Comparison of ENCODE assay signal across 10 cellular contexts in genomic region chr4:25088342-25088952, GRCh38. TPM values are rescaled to one million over a fixed set of nuclear protein-coding genes. Genes with fewer than 3 reads are reported as not detected.
DNase-seq lines count a peak whose midpoint lies in the region; ATAC-seq, FAIRE-seq and TF ChIP-seq lines count a peak whose summit lies in the region.
"Had no signal": no experiment of that assay in that cellular context is flagged by ENCODE, and none has a peak within 500 bp of the region (broad histone marks: within the 10 kb centered on the region; RNA-seq: fewer than 3 reads in every experiment).

No MANE protein-coding gene starts in this region.

- no peaks in the 10 kb centered on the region for H3K36me3 Mint-ChIP-seq in activated T-helper 2 cell treated with anti-CD3 and anti-CD28 coated beads, Interferon-gamma antibody, Interleukin-2, Interleukin-4, amounts not matched to agents 10 μg/mL and 5 μg/mL and 100 μg/mL, durations not matched to agents 14 hours and 24 hours and 36 hours (ENCODE audit: low read depth)

- H3K4me1 Mint-ChIP-seq in activated T-helper 2 cell treated with anti-CD3 and anti-CD28 coated beads, Interferon-gamma antibody, Interleukin-2, Interleukin-4, amounts not matched to agents 10 μg/mL and 5 μg/mL and 100 μg/mL, durations not matched to agents 14 hours and 24 hours and 36 hours (ENCODE audit: low read depth), result peaks cover 7% of the 10 kb centered on the region

- peak; percentile 76 for DNase-seq in EH (ENCODE audit: low read depth)
- no peak for DNase-seq in activated T-helper 2 cell treated with anti-CD3 and anti-CD28 coated beads, Interferon-gamma antibody, Interleukin-2, Interleukin-4, amounts not matched to agents 10 μg/mL and 5 μg/mL and 100 μg/mL, durations not matched to agents 14 hours and 24 hours and 36 hours (ENCODE audit: low spot score)
- peak; percentile 68 for DNase-seq in mesenteric fat pad (ENCODE audit: low spot score)
- no peak for DNase-seq in HPDE6-E6E7 (ENCODE audit: extremely low spot score)
- DNase-seq in GM12892 (ENCODE audit: insufficient read length), result no peak
- DNase-seq in left lung, result no peak
- DNase-seq in globus pallidus (ENCODE audit: low spot score), result no peak
- DNase-seq: Peyer's patch had no signal

- no peak overlapping the region for H3K4me3 ChIP-seq in left lung

- H3K27ac ChIP-seq in left lung, result no peak overlapping the region
- H3K27ac ChIP-seq: Peyer's patch had no signal

- TF ChIP-seq POLR2A in GM12892 (IDR thresholded peaks at IDR 0.05; ENCODE audit: low read depth, low read length), result no peak

- peaks cover 0 to 7% of the 10 kb centered on the region in 2 donors for H3K9me3 ChIP-seq in left lung
- H3K9me3 ChIP-seq: Peyer's patch had no signal

- intact Hi-C loops in activated T-helper 2 cell treated with anti-CD3 and anti-CD28 coated beads, Interferon-gamma antibody, Interleukin-2, Interleukin-4, amounts not matched to agents 10 μg/mL and 5 μg/mL and 100 μg/mL, durations not matched to agents 14 hours and 24 hours and 36 hours (cut with micrococcal nuclease), result no loop called here
- intact Hi-C loops in left lung (cut with DNase I), result no loop called here

- peak overlapping the region; percentile 15 for H3K4me3 Mint-ChIP-seq in activated T-helper 2 cell treated with anti-CD3 and anti-CD28 coated beads, Interferon-gamma antibody, Interleukin-2, Interleukin-4, amounts not matched to agents 10 μg/mL and 5 μg/mL and 100 μg/mL, durations not matched to agents 14 hours and 24 hours and 36 hours (ENCODE audit: low read depth)

- H3K27me3 ChIP-seq in left lung, result peaks cover 10 to 35% of the 10 kb centered on the region in 2 donors
- H3K27me3 ChIP-seq: Peyer's patch had no signal

- peaks cover 46% of the 10 kb centered on the region for H3K27me3 Mint-ChIP-seq in activated T-helper 2 cell treated with anti-CD3 and anti-CD28 coated beads, Interferon-gamma antibody, Interleukin-2, Interleukin-4, amounts not matched to agents 10 μg/mL and 5 μg/mL and 100 μg/mL, durations not matched to agents 14 hours and 24 hours and 36 hours (ENCODE audit: low read depth)

- no peak for TF ChIP-seq CTCF in left lung (IDR thresholded peaks at IDR 0.05)

- H3K9me3 Mint-ChIP-seq in activated T-helper 2 cell treated with anti-CD3 and anti-CD28 coated beads, Interferon-gamma antibody, Interleukin-2, Interleukin-4, amounts not matched to agents 10 μg/mL and 5 μg/mL and 100 μg/mL, durations not matched to agents 14 hours and 24 hours and 36 hours, result peaks cover 5% of the 10 kb centered on the region

- peaks cover 0 to 8% of the 10 kb centered on the region in 2 donors for H3K4me1 ChIP-seq in left lung

- H3K27ac Mint-ChIP-seq in activated T-helper 2 cell treated with anti-CD3 and anti-CD28 coated beads, Interferon-gamma antibody, Interleukin-2, Interleukin-4, amounts not matched to agents 10 μg/mL and 5 μg/mL and 100 μg/mL, durations not matched to agents 14 hours and 24 hours and 36 hours, result no peak overlapping the region

- FAIRE-seq in GM12892 (lab: Jason Lieb, UNC), result no peak
- FAIRE-seq: GM18507 had no signal

- H3K36me3 ChIP-seq in left lung, result no peaks in the 10 kb centered on the region
- H3K36me3 ChIP-seq: Peyer's patch had no signal

- ATAC-seq in HG02678 (IDR thresholded peaks at IDR 0.05; ENCODE audit: unreplicated experiment), result peak; percentile 67
- ATAC-seq in left lung, result no peak

RNA-seq across cellular contexts. Expression of gene LGI2, which starts 57.7 kb away (rescaled TPM):
- total RNA-seq in activated T-helper 2 cell treated with anti-CD3 and anti-CD28 coated beads, Interferon-gamma antibody, Interleukin-2, Interleukin-4, amounts not matched to agents 10 μg/mL and 5 μg/mL and 100 μg/mL, durations not matched to agents 14 hours and 24 hours and 36 hours, result not detected in 2 replicates
- total RNA-seq in mesenteric fat pad (6.1 TPM), left lung (1 to 10 TPM; 4.8 to 7.7 TPM)
- polyA plus RNA-seq in GM12892 (2012; ENCODE audit: missing spikeins), result not detected

Comparison
In these comparisons a context has a peak if more than half of its experiments do, and no peak if none do; other contexts are left out.
1. DNase-seq: peak in EH (single experiment) and mesenteric fat pad (single experiment); none in activated T-helper 2 cell treated with anti-CD3 and anti-CD28 coated beads, Interferon-gamma antibody, Interleukin-2, Interleukin-4, amounts not matched to agents 10 μg/mL and 5 μg/mL and 100 μg/mL, durations not matched to agents 14 hours and 24 hours and 36 hours (single experiment), HPDE6-E6E7 (single experiment), GM12892 (single experiment), left lung (0 of 2) and globus pallidus (single experiment).